In genomic region chr7:27053153-27053552, GRCh38 we compare ENCODE assay signal across 35 cellular contexts. TPM values are rescaled to one million over a fixed set of nuclear protein-coding genes. Genes with fewer than 3 reads are reported as not detected.
A peak's percentile ranks its signal among the peaks of the same experiment; 100 is the strongest.
DNase-seq lines count a peak whose midpoint lies in the region; ATAC-seq and TF ChIP-seq lines count a peak whose summit lies in the region.
"Had no signal": no experiment of that assay in that cellular context is flagged by ENCODE, and none has a peak within 500 bp of the region (broad histone marks: within the 10 kb centered on the region; RNA-seq: fewer than 3 reads in every experiment).

No MANE protein-coding gene starts in this region.

- H2BK5ac ChIP-seq in mesendoderm (ENCODE audit: low read length): no peak overlapping the region

- ATAC-seq in GM23338: peak; percentile 89
- no peak for ATAC-seq in sciatic nerve
- ATAC-seq: activated CD4-positive, alpha-beta T cell treated with anti-CD3 and anti-CD28 coated beads for 36 hours; effector memory CD8-positive, alpha-beta T cell; left ventricle myocardium superior; mucosa of descending colon; natural killer cell treated with Interleukin-12 subunit alpha and Interleukin-12 subunit beta and Interleukin-15 and Interleukin-18, amount 100 ng/mL, for 72 hours; pancreas; stimulated activated naive CD8-positive, alpha-beta T cell treated with anti-CD3 and anti-CD28 coated beads, Interleukin-15, amount 100 ng/mL, for 72 hours had no signal

- no peak overlapping the region for H2BK120ac ChIP-seq in mesendoderm (ENCODE audit: low read depth, low read length)

- H2AFZ ChIP-seq in GM23338: peak overlapping the region; percentile 94

- peaks cover 5% of the 10 kb centered on the region; the same call in 1 of the 2 replicates for H3K4me1 ChIP-seq in GM23338 (ENCODE audit: insufficient read depth)
- no peaks in the 10 kb centered on the region for H3K4me1 ChIP-seq in mesendoderm (ENCODE audit: control insufficient read depth, low read depth, low read length)
- H3K4me1 ChIP-seq: BLaER1 treated with 17β-estradiol and CSF1 and Interleukin-3, amounts not matched to agents 10 nM and 100 nM; colonic mucosa; esophagus squamous epithelium; pancreas had no signal

- H3K23ac ChIP-seq in mesendoderm (ENCODE audit: low read length): no peak overlapping the region

- no peak overlapping the region for H3K56ac ChIP-seq in mesendoderm (ENCODE audit: low read length)

- H3K4ac ChIP-seq in mesendoderm (ENCODE audit: low read depth, low read length): no peak overlapping the region

- no peak overlapping the region for H3K18ac ChIP-seq in mesendoderm (ENCODE audit: low read length)

- H2BK15ac ChIP-seq in mesendoderm (replicated peaks; ENCODE audit: low read depth): no peak overlapping the region

- H3K27me3 ChIP-seq in GM23338 (ENCODE audit: insufficient read depth): no peaks in the 10 kb centered on the region
- no peaks in the 10 kb centered on the region for H3K27me3 ChIP-seq in MG63
- H3K27me3 ChIP-seq in mesendoderm (ENCODE audit: insufficient read depth, low read length, poor library complexity): no peaks in the 10 kb centered on the region
- H3K27me3 ChIP-seq: BLaER1 treated with 17β-estradiol and CSF1 and Interleukin-3, amounts not matched to agents 10 nM and 100 nM; cardiac muscle cell; colonic mucosa; esophagus squamous epithelium; thyroid gland had no signal

- TF ChIP-seq CTCF in GM23338 (conservative IDR thresholded peaks at IDR 0.05; ENCODE audit: low read depth in 2 of 2) (no peak), endothelial cell (IDR thresholded peaks at IDR 0.05; ENCODE audit: unreplicated experiment) (no peak)

- intact Hi-C loops in sciatic nerve (cut with DNase I): no loop called here

- H3K27ac ChIP-seq in GM23338 (ENCODE audit: low read depth) (no peak overlapping the region), mesendoderm (ENCODE audit: low read depth, low read length) (no peak overlapping the region)
- H3K27ac ChIP-seq: BLaER1 treated with 17β-estradiol and CSF1 and Interleukin-3, amounts not matched to agents 10 nM and 100 nM; cardiac muscle cell; colonic mucosa; esophagus squamous epithelium; pancreas; SK-N-MC; thyroid gland had no signal

- H3K36me3 Mint-ChIP-seq in GM23338 (ENCODE audit: low read depth) (no peaks in the 10 kb centered on the region), endothelial cell (ENCODE audit: low read depth, unreplicated experiment) (no peaks in the 10 kb centered on the region)
- H3K36me3 Mint-ChIP-seq: activated naive CD8-positive, alpha-beta T cell; immature natural killer cell; natural killer cell treated with Interleukin-12 subunit alpha and Interleukin-12 subunit beta and Interleukin-15 and Interleukin-18, amount 100 ng/mL, for 72 hours had no signal

- no peaks in the 10 kb centered on the region for H3K36me3 ChIP-seq in GM23338 (ENCODE audit: insufficient read depth)
- no peaks in the 10 kb centered on the region for H3K36me3 ChIP-seq in MG63
- no peaks in the 10 kb centered on the region for H3K36me3 ChIP-seq in mesendoderm (ENCODE audit: control insufficient read depth, insufficient read depth, low read length)
- H3K36me3 ChIP-seq: BLaER1 treated with 17β-estradiol and CSF1 and Interleukin-3, amounts not matched to agents 10 nM and 100 nM; cardiac muscle cell; colonic mucosa; esophagus squamous epithelium; pancreas; thyroid gland had no signal

- no peaks in the 10 kb centered on the region for H3K79me1 ChIP-seq in mesendoderm (ENCODE audit: low read length)

- H3K4me3 ChIP-seq in GM23338 (no peak overlapping the region), MG63 (no peak overlapping the region), mesendoderm (ENCODE audit: low read length) (no peak overlapping the region)
- H3K4me3 ChIP-seq: BLaER1 treated with 17β-estradiol and CSF1 and Interleukin-3, amounts not matched to agents 10 nM and 100 nM; cardiac muscle cell; colonic mucosa; esophagus squamous epithelium; mucosa of descending colon; pancreas; SK-N-MC; smooth muscle cell; thyroid gland had no signal

- no peaks in the 10 kb centered on the region for H3K9me3 Mint-ChIP-seq in GM23338
- no peaks in the 10 kb centered on the region for H3K9me3 Mint-ChIP-seq in endothelial cell (ENCODE audit: unreplicated experiment)
- H3K9me3 Mint-ChIP-seq: effector memory CD8-positive, alpha-beta T cell; immature natural killer cell; natural killer cell treated with Interleukin-12 subunit alpha and Interleukin-12 subunit beta and Interleukin-15 and Interleukin-18, amount 100 ng/mL, for 72 hours; stimulated activated naive CD8-positive, alpha-beta T cell treated with anti-CD3 and anti-CD28 coated beads, Interleukin-15, amount 100 ng/mL, for 72 hours; T-helper 1 cell treated with Interleukin-12 subunit alpha and Interleukin-12 subunit beta and Interleukin-4 antibody, amounts not matched to agents 30 μg/mL and 1 μg/mL, for 36 hours had no signal

- H4K5ac ChIP-seq in mesendoderm (ENCODE audit: low read length): no peak overlapping the region

- H4K20me1 ChIP-seq in GM23338 (replicated peaks; ENCODE audit: insufficient read depth): no peaks in the 10 kb centered on the region
- H4K20me1 ChIP-seq: BLaER1 treated with 17β-estradiol and CSF1 and Interleukin-3, amounts not matched to agents 10 nM and 100 nM had no signal

- H3F3A ChIP-seq in GM23338 (replicated peaks; ENCODE audit: low read depth): no peaks in the 10 kb centered on the region

- H3K9me3 ChIP-seq in MG63: no peaks in the 10 kb centered on the region
- H3K9me3 ChIP-seq: colonic mucosa, esophagus squamous epithelium, mucosa of descending colon, pancreas, thyroid gland had no signal

- no peak overlapping the region for H3K4me2 ChIP-seq in GM23338
- H3K4me2 ChIP-seq in mesendoderm (ENCODE audit: low read length): no peak overlapping the region
- H3K4me2 ChIP-seq: BLaER1 treated with 17β-estradiol and CSF1 and Interleukin-3, amounts not matched to agents 10 nM and 100 nM; smooth muscle cell had no signal

- H3K4me3 Mint-ChIP-seq in GM23338 (no peak overlapping the region), endothelial cell (ENCODE audit: unreplicated experiment) (no peak overlapping the region)
- H3K4me3 Mint-ChIP-seq: activated CD4-positive, alpha-beta T cell treated with anti-CD3 and anti-CD28 coated beads for 36 hours; activated naive CD8-positive, alpha-beta T cell; effector memory CD8-positive, alpha-beta T cell; immature natural killer cell; natural killer cell treated with Interleukin-12 subunit alpha and Interleukin-12 subunit beta and Interleukin-15 and Interleukin-18, amount 100 ng/mL, for 72 hours; stimulated activated naive CD8-positive, alpha-beta T cell treated with anti-CD3 and anti-CD28 coated beads, Interleukin-15, amount 100 ng/mL, for 72 hours; T-helper 1 cell treated with Interleukin-12 subunit alpha and Interleukin-12 subunit beta and Interleukin-4 antibody, amounts not matched to agents 30 μg/mL and 1 μg/mL, for 36 hours had no signal

- no CpG with 5 or more reads among the region's 3 CpGs for WGBS in mesendoderm (ENCODE audit: extremely low coverage, insufficient coverage, low lambda C conversion rate)

- H3K4me1 Mint-ChIP-seq in GM23338 (peaks cover 8% of the 10 kb centered on the region; the same call in 2 of the 3 replicates), endothelial cell (ENCODE audit: unreplicated experiment) (peaks cover 12% of the 10 kb centered on the region)
- H3K4me1 Mint-ChIP-seq: activated CD4-positive, alpha-beta T cell treated with anti-CD3 and anti-CD28 coated beads for 36 hours; immature natural killer cell; stimulated activated naive CD8-positive, alpha-beta T cell treated with anti-CD3 and anti-CD28 coated beads, Interleukin-15, amount 100 ng/mL, for 72 hours had no signal

- DNase-seq in GM23338 (ENCODE audit: low spot score) (peak; percentile 41), MG63 (peak; percentile 4), endothelial cell (ENCODE audit: low spot score) (peak; percentile 17), mesendoderm (peak; percentile 16), sciatic nerve (ENCODE audit: low spot score) (no peak), NCI-H1105 (lab: John Stamatoyannopoulos, UW) (no peak), T1000 (lab: John Stamatoyannopoulos, UW) (no peak)
- DNase-seq: activated CD4-positive, alpha-beta T cell treated with anti-CD3 and anti-CD28 coated beads for 36 hours; activated T-cell treated with anti-CD3 and anti-CD28 coated beads for 4 hours; anterior cingulate cortex; colonic mucosa; COR-L47; effector memory CD8-positive, alpha-beta T cell; esophagus squamous epithelium; immature natural killer cell; left ventricle myocardium superior; mucosa of descending colon; NCI-H1048; NCI-H187; NCI-H2171; NCI-H510A treated with DMSO at 0.1 percent for 48 hours; pancreas; RPMI8226; stimulated activated CD4-positive, alpha-beta T cell treated with anti-CD3 and anti-CD28 coated beads, Interleukin-1b, Interleukin-23, amount 100 ng/mL, for 48 hours; stimulated activated CD8-positive, alpha-beta memory T cell treated with anti-CD3 and anti-CD28 coated beads, Interleukin-4, amount 100 ng/mL, for 48 hours; stimulated activated naive CD8-positive, alpha-beta T cell treated with anti-CD3 and anti-CD28 coated beads, Interleukin-15, amount 100 ng/mL, for 72 hours; thyroid gland had no signal

- H3K27me3 Mint-ChIP-seq in GM23338 (ENCODE audit: insufficient read depth, low read depth, poor library complexity) (peaks cover 4% of the 10 kb centered on the region), endothelial cell (ENCODE audit: unreplicated experiment) (no peaks in the 10 kb centered on the region)
- H3K27me3 Mint-ChIP-seq: stimulated activated naive CD8-positive, alpha-beta T cell treated with anti-CD3 and anti-CD28 coated beads, Interleukin-15, amount 100 ng/mL, for 72 hours had no signal

- no peak overlapping the region for H4K8ac ChIP-seq in mesendoderm (ENCODE audit: low read depth, low read length)

- no peaks in the 10 kb centered on the region for H3K9me2 ChIP-seq in GM23338 (ENCODE audit: insufficient read depth)

- H3K79me2 ChIP-seq in GM23338 (replicated peaks; ENCODE audit: insufficient read depth) (no peaks in the 10 kb centered on the region), mesendoderm (ENCODE audit: control insufficient read depth, insufficient read depth, low read length) (no peaks in the 10 kb centered on the region)

- no peak overlapping the region for H2AK5ac ChIP-seq in mesendoderm (ENCODE audit: low read length)

- no peak overlapping the region for H3K9ac ChIP-seq in mesendoderm (ENCODE audit: low read length)
- H3K9ac ChIP-seq: BLaER1 treated with 17β-estradiol and CSF1 and Interleukin-3, amounts not matched to agents 10 nM and 100 nM had no signal

- H3K27ac Mint-ChIP-seq in GM23338 (no peak overlapping the region), endothelial cell (ENCODE audit: unreplicated experiment) (peak overlapping the region; percentile 50)
- H3K27ac Mint-ChIP-seq: activated CD4-positive, alpha-beta T cell treated with anti-CD3 and anti-CD28 coated beads for 36 hours; activated naive CD8-positive, alpha-beta T cell; effector memory CD8-positive, alpha-beta T cell; immature natural killer cell; natural killer cell treated with Interleukin-12 subunit alpha and Interleukin-12 subunit beta and Interleukin-15 and Interleukin-18, amount 100 ng/mL, for 72 hours; stimulated activated naive CD8-positive, alpha-beta T cell treated with anti-CD3 and anti-CD28 coated beads, Interleukin-15, amount 100 ng/mL, for 72 hours; T-helper 1 cell treated with Interleukin-12 subunit alpha and Interleukin-12 subunit beta and Interleukin-4 antibody, amounts not matched to agents 30 μg/mL and 1 μg/mL, for 36 hours had no signal

RNA-seq across cellular contexts. Expression of gene HOXA1, which starts 42.6 kb away (rescaled TPM):
- total RNA-seq in GM23338 (2014; rRNA removed; shearing (Covaris generic)): not detected in 2 replicates
- polyA plus RNA-seq in GM23338 (2016; fragmentation: Nextera tagmentation; extraction: Ambion mirVana): not detected in 2 replicates
- total RNA-seq in MG63 (2014; rRNA removed; shearing (Covaris generic); ENCODE audit: low replicate concordance): 0.27 and 1.1 TPM in 2 replicates
- total RNA-seq in endothelial cell (ENCODE audit: unreplicated experiment): 3.5 TPM
- 0.56 TPM for polyA plus RNA-seq in mesendoderm (2013, experiment 1 of 2)
- polyA plus RNA-seq in mesendoderm (2013, experiment 2 of 2): 0.91 TPM
- 0.98 TPM for total RNA-seq in sciatic nerve
- total RNA-seq: frontal cortex, left ventricle myocardium superior had no signal
- polyA plus RNA-seq: smooth muscle cell had no signal

RNA-seq across cellular contexts. Expression of gene HOXA2, which starts 49.3 kb away (rescaled TPM):
- not detected in 2 replicates for total RNA-seq in GM23338 (2014; rRNA removed; shearing (Covaris generic))
- polyA plus RNA-seq in GM23338 (2016; fragmentation: Nextera tagmentation; extraction: Ambion mirVana): not detected in 2 replicates
- total RNA-seq in MG63 (2014; rRNA removed; shearing (Covaris generic); ENCODE audit: low replicate concordance): 0.35 TPM in 1 of 2 replicates, not detected in the other
- total RNA-seq in endothelial cell (ENCODE audit: unreplicated experiment) (1.1 TPM), sciatic nerve (3.9 TPM)
- 0.04 TPM for polyA plus RNA-seq in mesendoderm (2013, experiment 1 of 2)
- polyA plus RNA-seq in mesendoderm (2013, experiment 2 of 2): 0.03 TPM
- total RNA-seq: activated CD4-positive, alpha-beta T cell treated with anti-CD3 and anti-CD28 coated beads for 36 hours; frontal cortex; natural killer cell treated with Interleukin-12 subunit alpha and Interleukin-12 subunit beta and Interleukin-15 and Interleukin-18, amount 100 ng/mL, for 72 hours; smooth muscle cell had no signal
- polyA plus RNA-seq: immature natural killer cell, smooth muscle cell had no signal

Comparison
In these comparisons a context has a peak if more than half of its experiments do, and no peak if none do; other contexts are left out.
1. DNase-seq: peak in GM23338 (single experiment), MG63 (single experiment), endothelial cell (single experiment) and mesendoderm (single experiment); none in sciatic nerve (single experiment), NCI-H1105 (single experiment) and T1000 (single experiment).